29 cellular contexts compared by ENCODE assay signal in genomic region chr18:75529394-75529793, GRCh38.
DNase-seq lines count a peak whose midpoint lies in the region; FAIRE-seq and TF ChIP-seq lines count a peak whose summit lies in the region.
"Had no signal": no experiment of that assay in that cellular context is flagged by ENCODE, and none has a peak within 500 bp of the region (broad histone marks: within the 10 kb centered on the region; RNA-seq: fewer than 3 reads in every experiment).

No MANE protein-coding gene starts in this region.

- H4K20me1 ChIP-seq in smooth muscle cell (ENCODE audit: low read depth), result no peaks in the 10 kb centered on the region
- H4K20me1 ChIP-seq: BLaER1 had no signal

- H3K4me1 ChIP-seq in HEK293 (ENCODE audit: control insufficient read depth, insufficient read depth, low read length) (no peaks in the 10 kb centered on the region), smooth muscle cell (ENCODE audit: low read depth) (no peaks in the 10 kb centered on the region)
- H3K4me1 ChIP-seq: BE2C, BLaER1 had no signal

- H3K4me1 Mint-ChIP-seq in activated CD4-positive, alpha-beta T cell treated with anti-CD3 and anti-CD28 coated beads, Interleukin-2, amount 10 ng/mL, durations not matched to agents 7 days and 5 days, result no peaks in the 10 kb centered on the region
- H3K4me1 Mint-ChIP-seq: CD14-positive monocyte; CD4-positive, alpha-beta memory T cell; CD4-positive, CD25-positive, alpha-beta regulatory T cell; CD8-positive, alpha-beta memory T cell had no signal

- no peak overlapping the region for H3K4me3 Mint-ChIP-seq in activated CD4-positive, alpha-beta T cell treated with anti-CD3 and anti-CD28 coated beads, Interleukin-2, amount 10 ng/mL, durations not matched to agents 7 days and 5 days
- H3K4me3 Mint-ChIP-seq: CD14-positive monocyte; CD4-positive, alpha-beta memory T cell; CD4-positive, CD25-positive, alpha-beta regulatory T cell; CD8-positive, alpha-beta memory T cell had no signal

- H3K27ac ChIP-seq in HEK293 (ENCODE audit: extremely low read depth, low read depth, low read length), result no peak overlapping the region
- no peak overlapping the region for H3K27ac ChIP-seq in coronary artery
- peak overlapping the region; percentile 75 for H3K27ac ChIP-seq in smooth muscle cell (ENCODE audit: low read depth)
- no peak overlapping the region for H3K27ac ChIP-seq in RWPE1
- H3K27ac ChIP-seq: BLaER1 had no signal

- H3K9ac ChIP-seq in smooth muscle cell (ENCODE audit: low read depth), result no peak overlapping the region
- H3K9ac ChIP-seq: BLaER1 had no signal

- peak overlapping the region; percentile 9 for H3K4me2 ChIP-seq in smooth muscle cell
- H3K4me2 ChIP-seq: BLaER1 had no signal

- H3K36me3 Mint-ChIP-seq in activated CD4-positive, alpha-beta T cell treated with anti-CD3 and anti-CD28 coated beads, Interleukin-2, amount 10 ng/mL, durations not matched to agents 7 days and 5 days (ENCODE audit: low read depth), result no peaks in the 10 kb centered on the region
- H3K36me3 Mint-ChIP-seq: CD14-positive monocyte; CD4-positive, alpha-beta memory T cell; CD4-positive, CD25-positive, alpha-beta regulatory T cell; CD8-positive, alpha-beta memory T cell had no signal

- H3K4me3 ChIP-seq in HEK293 (ENCODE audit: low read depth, low read length) (no peak overlapping the region), coronary artery (no peak overlapping the region), smooth muscle cell (no peak overlapping the region)
- H3K4me3 ChIP-seq: BLaER1, GM12878 had no signal

- no peaks in the 10 kb centered on the region for H3K36me3 ChIP-seq in HEK293 (ENCODE audit: control insufficient read depth in 2 of 2, insufficient read depth in 1 of 2, low read length in 2 of 2)
- H3K36me3 ChIP-seq in smooth muscle cell (ENCODE audit: low read depth), result no peaks in the 10 kb centered on the region
- H3K36me3 ChIP-seq: BE2C, BLaER1 had no signal

- DNase-seq in D721Med (ENCODE audit: insufficient read length, low spot score) (no peak), coronary artery (ENCODE audit: low spot score) (peak; percentile 28), smooth muscle cell (lab: John Stamatoyannopoulos, UW; ENCODE audit: unreplicated experiment) (no peak), DMS 273 (lab: John Stamatoyannopoulos, UW; ENCODE audit: unreplicated experiment) (no peak), RWPE1 (ENCODE audit: low spot score) (no peak)
- no peak for DNase-seq in stimulated activated CD4-positive, alpha-beta T cell treated with anti-CD3 and anti-CD28 coated beads, Interleukin-2, amount 100 ng/mL, for 24 hours
- no peak for DNase-seq in activated CD4-positive, alpha-beta T cell treated with anti-CD3 and anti-CD28 coated beads, Interleukin-2, amount 10 ng/mL, durations not matched to agents 7 days and 5 days
- DNase-seq: 8988T; ACHN; BE2C; C1 segment of cervical spinal cord; CD4-positive, alpha-beta memory T cell; CD4-positive, CD25-positive, alpha-beta regulatory T cell; CD8-positive, alpha-beta memory T cell; COR-L47; DMS 273 treated with DMSO at 0.1 percent for 48 hours; DMS153; DMS53; DMS79; DND-41; EL; GDM1 had no signal

- H3K27me3 Mint-ChIP-seq in activated CD4-positive, alpha-beta T cell treated with anti-CD3 and anti-CD28 coated beads, Interleukin-2, amount 10 ng/mL, durations not matched to agents 7 days and 5 days, result peaks cover 2% of the 10 kb centered on the region
- H3K27me3 Mint-ChIP-seq: CD4-positive, CD25-positive, alpha-beta regulatory T cell had no signal

- no peaks in the 10 kb centered on the region for H3F3A ChIP-seq in smooth muscle cell (ENCODE audit: low read depth)

- no peaks in the 10 kb centered on the region for H3K9me3 Mint-ChIP-seq in activated CD4-positive, alpha-beta T cell treated with anti-CD3 and anti-CD28 coated beads, Interleukin-2, amount 10 ng/mL, durations not matched to agents 7 days and 5 days
- H3K9me3 Mint-ChIP-seq: CD4-positive, CD25-positive, alpha-beta regulatory T cell; CD8-positive, alpha-beta memory T cell had no signal

- H3K27me3 ChIP-seq in smooth muscle cell (ENCODE audit: low read depth), result no peaks in the 10 kb centered on the region
- H3K27me3 ChIP-seq: BE2C, BLaER1 had no signal

- TF ChIP-seq CTCF in D721Med (IDR thresholded peaks at IDR 0.05; ENCODE audit: insufficient read depth, missing control alignments), result no peak
- no peak for TF ChIP-seq CTCF in HEK293 (tag by site-specific recombination; IDR thresholded peaks at IDR 0.05)
- TF ChIP-seq CTCF in coronary artery (IDR thresholded peaks at IDR 0.05), result no peak
- no peak for TF ChIP-seq CTCF in smooth muscle cell (IDR thresholded peaks at IDR 0.05; ENCODE audit: borderline replicate concordance, insufficient read depth, poor library complexity, severe bottlenecking)
- no peak for TF ChIP-seq CTCF in RWPE1 (conservative IDR thresholded peaks at IDR 0.05; ENCODE audit: low read depth)

- H2AFZ ChIP-seq in smooth muscle cell (ENCODE audit: low read depth), result peak overlapping the region; percentile 51

- POLR2A ChIA-PET in HEK293 (lab: Yijun Ruan, JAX), result no interaction called here
- POLR2A ChIA-PET in activated CD4-positive, alpha-beta T cell treated with anti-CD3 and anti-CD28 coated beads, Interleukin-2, amount 10 ng/mL, durations not matched to agents 7 days and 5 days (lab: Charles Lee), result no interaction called here
- POLR2A ChIA-PET in RWPE1 (lab: Yijun Ruan, JAX; ENCODE audit: low non-redundant PET), result no interaction called here

- peak; percentile 29 for FAIRE-seq in D721Med (lab: Jason Lieb, UNC)
- FAIRE-seq: A204.1, GM12878, GM12892, GM18507 had no signal

- H3K79me2 ChIP-seq in smooth muscle cell (ENCODE audit: low read depth), result no peaks in the 10 kb centered on the region

- no peak overlapping the region for H3K27ac Mint-ChIP-seq in activated CD4-positive, alpha-beta T cell treated with anti-CD3 and anti-CD28 coated beads, Interleukin-2, amount 10 ng/mL, durations not matched to agents 7 days and 5 days
- H3K27ac Mint-ChIP-seq: CD14-positive monocyte; CD4-positive, alpha-beta memory T cell; CD4-positive, CD25-positive, alpha-beta regulatory T cell; CD8-positive, alpha-beta memory T cell had no signal

- CTCF ChIA-PET in HEK293 (lab: Yijun Ruan, JAX) (no interaction called here), RWPE1 (lab: Yijun Ruan, JAX) (no interaction called here)
- CTCF ChIA-PET in activated CD4-positive, alpha-beta T cell treated with anti-CD3 and anti-CD28 coated beads, Interleukin-2, amount 10 ng/mL, durations not matched to agents 7 days and 5 days (lab: Charles Lee), result no interaction called here

- H3K9me3 ChIP-seq in HEK293 (ENCODE audit: control insufficient read depth, insufficient read depth, low read depth, low read length), result no peaks in the 10 kb centered on the region
- no peaks in the 10 kb centered on the region for H3K9me3 ChIP-seq in smooth muscle cell (replicated peaks; ENCODE audit: low read depth)
- H3K9me3 ChIP-seq: BE2C, BLaER1 had no signal

- WGBS in smooth muscle cell (ENCODE audit: low lambda C conversion rate), result 47% methylated on average over 8 of the region's 8 CpGs

TF ChIP-seq in HEK293, 187 proteins besides CTCF, POLR2A, EP300 and RAD21:
- no peak for TF ChIP-seq ZNF146 (tag by site-specific recombination; IDR thresholded peaks at IDR 0.05)
- no peak for TF ChIP-seq ZNF394 (tag by site-specific recombination; IDR thresholded peaks at IDR 0.05; ENCODE audit: borderline replicate concordance)
- no peak for TF ChIP-seq ZNF654 (tag by site-specific recombination; IDR thresholded peaks at IDR 0.05; ENCODE audit: low read depth)
- TF ChIP-seq ZNF239 (tag by site-specific recombination; IDR thresholded peaks at IDR 0.05), result no peak
- no peak for TF ChIP-seq PATZ1 (tag by site-specific recombination; IDR thresholded peaks at IDR 0.05)
- peak; percentile 51 for TF ChIP-seq ATF2 (tag by site-specific recombination; IDR thresholded peaks at IDR 0.05; ENCODE audit: low read depth)
